Comparison of ENCODE assay signal across 19 cellular contexts in genomic region chr1:7044471-7044805, GRCh38.
DNase-seq lines count a peak whose midpoint lies in the region; ATAC-seq and TF ChIP-seq lines count a peak whose summit lies in the region.
"Had no signal": no experiment of that assay in that cellular context is flagged by ENCODE, and none has a peak within 500 bp of the region (broad histone marks: within the 10 kb centered on the region; RNA-seq: fewer than 3 reads in every experiment).

No MANE protein-coding gene starts in this region.

- H3K9me3 ChIP-seq in Karpas-422 (ENCODE audit: low read length) (no peaks in the 10 kb centered on the region), endodermal cell (ENCODE audit: control insufficient read depth, low read length) (no peaks in the 10 kb centered on the region)
- H3K9me3 ChIP-seq: BLaER1 had no signal

- H3K27ac ChIP-seq in 22Rv1 (no peak overlapping the region), Karpas-422 (ENCODE audit: low read length) (no peak overlapping the region), endodermal cell (ENCODE audit: low read depth, low read length) (no peak overlapping the region)
- H3K27ac ChIP-seq: BLaER1 had no signal

- H3K27me3 Mint-ChIP-seq in endodermal cell (ENCODE audit: insufficient read depth), result no peaks in the 10 kb centered on the region
- peaks cover 15% of the 10 kb centered on the region for H3K27me3 Mint-ChIP-seq in activated T-cell treated with anti-CD3 and anti-CD28 coated beads, Interleukin-2, amount 50 U/mL, for 4 hours (ENCODE audit: low read depth)
- H3K27me3 Mint-ChIP-seq: IgD-negative memory B cell had no signal

- H3K9ac ChIP-seq in Karpas-422 (ENCODE audit: low read length) (no peak overlapping the region), endodermal cell (ENCODE audit: extremely low read depth, low read length, poor library complexity, severe bottlenecking) (no peak overlapping the region)
- H3K9ac ChIP-seq: BLaER1 had no signal

- no peaks in the 10 kb centered on the region for H3K79me2 ChIP-seq in Karpas-422 (ENCODE audit: low read length)

- H3K4me1 ChIP-seq in Karpas-422 (ENCODE audit: low read length) (no peaks in the 10 kb centered on the region), endodermal cell (ENCODE audit: control insufficient read depth, insufficient read depth, low read length) (no peaks in the 10 kb centered on the region)

- no peaks in the 10 kb centered on the region for H3K36me3 ChIP-seq in Karpas-422 (ENCODE audit: insufficient read depth, low read length)
- no peaks in the 10 kb centered on the region for H3K36me3 ChIP-seq in endodermal cell (ENCODE audit: control insufficient read depth, insufficient read depth, low read length)
- H3K36me3 ChIP-seq: BLaER1 had no signal

- no peaks in the 10 kb centered on the region for H3K36me3 Mint-ChIP-seq in endodermal cell (ENCODE audit: low read depth)
- no peaks in the 10 kb centered on the region for H3K36me3 Mint-ChIP-seq in activated T-cell treated with anti-CD3 and anti-CD28 coated beads, Interleukin-2, amount 50 U/mL, for 4 hours (ENCODE audit: insufficient read depth)
- H3K36me3 Mint-ChIP-seq: CD14-positive monocyte; CD4-positive, alpha-beta memory T cell; IgD-negative memory B cell had no signal

- peaks cover 19% of the 10 kb centered on the region; the same call in 1 of the 2 replicates for H4K20me1 ChIP-seq in Karpas-422 (ENCODE audit: insufficient read depth, low read depth, low read length)

- H3K4me3 ChIP-seq in Karpas-422 (ENCODE audit: low read length), result no peak overlapping the region
- H3K4me3 ChIP-seq in endodermal cell (ENCODE audit: low read length), result no peak overlapping the region
- H3K4me3 ChIP-seq: BLaER1 had no signal

- no peaks in the 10 kb centered on the region for H3K9me2 ChIP-seq in Karpas-422 (replicated peaks; ENCODE audit: insufficient read depth, low read length)

- H3K27me3 ChIP-seq in Karpas-422 (ENCODE audit: low read length), result no peaks in the 10 kb centered on the region
- no peaks in the 10 kb centered on the region for H3K27me3 ChIP-seq in endodermal cell (ENCODE audit: control insufficient read depth, insufficient read depth, low read length, poor library complexity, severe bottlenecking)
- H3K27me3 ChIP-seq: BLaER1 had no signal

- DNase-seq in NCI-H2171 treated with DMSO at 0.1 percent for 48 hours (lab: John Stamatoyannopoulos, UW) (peak; percentile 8), NCI-H2171 (lab: John Stamatoyannopoulos, UW) (no peak), Karpas-422 (peak; percentile 30), endodermal cell (peak; percentile 49)
- no peak for DNase-seq in activated T-cell treated with anti-CD3 and anti-CD28 coated beads, Interleukin-2, amount 50 U/mL, for 4 hours
- no peak for DNase-seq in effector CD4-positive, alpha-beta T cell
- DNase-seq: 8988T; CD4-positive, alpha-beta memory T cell; DMS153; DMS79; GDM1; HFFc6 had no signal

- H2AFZ ChIP-seq in Karpas-422 (ENCODE audit: low read length), result no peak overlapping the region

- H3K4me2 ChIP-seq in Karpas-422 (ENCODE audit: low read depth, low read length, poor library complexity, severe bottlenecking), result no peak overlapping the region
- H3K4me2 ChIP-seq: BLaER1 had no signal

- TF ChIP-seq CTCF in 22Rv1 (IDR thresholded peaks at IDR 0.05) (0 out of 2 replicates have a peak, but pooled peaks have one; percentile 15), endodermal cell (conservative IDR thresholded peaks at IDR 0.05) (no peak)

- no peaks in the 10 kb centered on the region for H3K9me3 Mint-ChIP-seq in endodermal cell
- no peaks in the 10 kb centered on the region for H3K9me3 Mint-ChIP-seq in activated T-cell treated with anti-CD3 and anti-CD28 coated beads, Interleukin-2, amount 50 U/mL, for 4 hours
- H3K9me3 Mint-ChIP-seq: HFFc6 had no signal

- no peak for ATAC-seq in activated T-cell treated with anti-CD3 and anti-CD28 coated beads, Interleukin-2, amount 50 U/mL, for 4 hours
- ATAC-seq in HG03354 (IDR thresholded peaks at IDR 0.05; ENCODE audit: poor library complexity, severe bottlenecking, unreplicated experiment), result no peak
- ATAC-seq: HCT116, HepG2 had no signal

- WGBS in endodermal cell (ENCODE audit: insufficient coverage in 1 of 2, insufficient read length in 1 of 2), 2 experiments, result 82 to 100% methylated on average over 4 to 11 of the region's 11 CpGs

- no peak overlapping the region for H3K27ac Mint-ChIP-seq in endodermal cell
- H3K27ac Mint-ChIP-seq: CD4-positive, alpha-beta memory T cell; HFFc6; IgD-negative memory B cell had no signal

- H3K4me1 Mint-ChIP-seq in endodermal cell, result peaks cover 3% of the 10 kb centered on the region
- no peaks in the 10 kb centered on the region for H3K4me1 Mint-ChIP-seq in activated T-cell treated with anti-CD3 and anti-CD28 coated beads, Interleukin-2, amount 50 U/mL, for 4 hours (ENCODE audit: low read depth)
- H3K4me1 Mint-ChIP-seq: CD14-positive monocyte; CD4-positive, alpha-beta memory T cell; IgD-negative memory B cell had no signal

- H3K4me3 Mint-ChIP-seq in endodermal cell, result no peak overlapping the region
- H3K4me3 Mint-ChIP-seq in activated T-cell treated with anti-CD3 and anti-CD28 coated beads, Interleukin-2, amount 50 U/mL, for 4 hours, result no peak overlapping the region
- H3K4me3 Mint-ChIP-seq: CD14-positive monocyte; CD4-positive, alpha-beta memory T cell; HFFc6; IgD-negative memory B cell had no signal

Comparison
In these comparisons a context has a peak if more than half of its experiments do, and no peak if none do; other contexts are left out.
1. DNase-seq: peak in NCI-H2171 treated with DMSO at 0.1 percent for 48 hours (single experiment), Karpas-422 (single experiment) and endodermal cell (single experiment); none in NCI-H2171 (single experiment), activated T-cell treated with anti-CD3 and anti-CD28 coated beads, Interleukin-2, amount 50 U/mL, for 4 hours (single experiment) and effector CD4-positive, alpha-beta T cell (single experiment).